Comparison of ENCODE assay signal across 8 cellular contexts in the genomic region with DNA sequence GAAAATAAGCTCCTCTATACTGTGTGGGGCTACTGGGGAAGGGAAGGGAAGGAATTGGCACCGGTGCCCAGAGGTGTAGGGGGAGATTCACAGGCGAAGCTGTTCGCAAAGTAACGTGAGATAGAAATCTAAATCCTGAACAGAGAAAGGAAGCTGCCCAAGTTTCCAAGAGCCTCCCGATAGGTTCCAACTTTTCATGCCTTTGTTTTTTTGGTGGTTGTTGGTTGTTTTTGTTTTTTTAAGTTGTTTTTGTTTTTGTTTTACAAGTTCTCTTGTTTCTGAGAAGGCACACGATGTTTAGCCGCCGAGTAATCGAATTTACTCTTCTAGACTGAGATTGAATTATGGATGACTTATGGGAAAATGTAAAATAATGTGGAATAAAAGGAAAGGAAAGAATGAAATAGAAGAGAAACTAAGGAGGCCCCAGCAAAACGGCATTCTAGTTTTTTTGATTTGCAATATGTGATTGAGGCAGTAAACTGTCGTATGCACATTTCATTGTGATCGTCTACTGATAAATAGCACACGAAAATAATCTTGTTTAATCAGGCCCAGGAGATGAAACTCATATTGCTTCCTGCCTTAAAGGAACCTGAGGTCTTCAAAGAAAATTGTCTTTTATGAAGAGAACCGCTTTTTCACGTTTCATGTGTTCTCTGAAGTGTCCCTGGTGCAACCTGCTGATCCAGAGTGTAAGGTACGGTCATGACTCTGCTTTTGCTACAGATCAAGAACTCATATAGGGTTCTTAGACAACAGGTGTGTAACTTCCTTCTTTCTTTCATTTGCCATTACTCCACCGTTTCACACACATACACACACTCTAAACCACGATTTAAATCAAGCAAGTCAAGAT. TPM values are rescaled to one million over a fixed set of nuclear protein-coding genes. Genes with fewer than 3 reads are reported as not detected.
A peak's percentile ranks its signal among the peaks of the same experiment; 100 is the strongest.
DNase-seq lines count a peak whose midpoint lies in the region; ATAC-seq, FAIRE-seq and TF ChIP-seq lines count a peak whose summit lies in the region.

No MANE protein-coding gene starts in this region.

- peaks cover 20% of the 10 kb centered on the region for H3K27me3 Mint-ChIP-seq in stimulated activated naive CD8-positive, alpha-beta T cell treated with anti-CD3 and anti-CD28 coated beads, Interleukin-15, Interleukin-2, amounts not matched to agents 100 ng/mL and 50 ng/mL, for 24 hours

- dilution Hi-C loops in keratinocyte (cut with MboI; ENCODE audit: extremely low pct_ligation_motif_present, low sequenced_read_pairs): no loop called here

- H3K79me2 ChIP-seq in keratinocyte (ENCODE audit: control insufficient read depth, insufficient read depth, low read length): peaks cover 34% of the 10 kb centered on the region

- H3K4me1 ChIP-seq in BE2C (peaks cover 10% of the 10 kb centered on the region), adipocyte (ENCODE audit: control insufficient read depth, insufficient read depth, low read length) (peaks cover 26% of the 10 kb centered on the region), keratinocyte (ENCODE audit: control insufficient read depth, extremely low read depth, insufficient read depth, low read length) (peaks cover 28% of the 10 kb centered on the region)

- H3K27ac ChIP-seq in keratinocyte (ENCODE audit: control insufficient read depth, insufficient read depth, low read length): peak overlapping the region; percentile 90

- H2AFZ ChIP-seq in keratinocyte (ENCODE audit: control insufficient read depth, low read length): peak overlapping the region; percentile 88

- DNase-seq in BE2C (no peak), HT-29 (ENCODE audit: low spot score) (peak; percentile 75), adipocyte (ENCODE audit: low read depth) (no peak), keratinocyte (ENCODE audit: low read depth, low spot score) (no peak), epidermal melanocyte (ENCODE audit: insufficient read length, low spot score) (no peak), DMS 273 treated with DMSO at 0.1 percent for 48 hours (lab: John Stamatoyannopoulos, UW) (no peak)

- H3K36me3 ChIP-seq in BE2C: no peaks in the 10 kb centered on the region
- no peaks in the 10 kb centered on the region for H3K36me3 ChIP-seq in adipocyte (ENCODE audit: control insufficient read depth, insufficient read depth, low read length, severe bottlenecking)
- no peaks in the 10 kb centered on the region for H3K36me3 ChIP-seq in keratinocyte (ENCODE audit: control insufficient read depth in 2 of 2, extremely low read depth in 1 of 2, insufficient read depth in 2 of 2, low read length in 2 of 2)

- no peaks in the 10 kb centered on the region for H3K27me3 ChIP-seq in BE2C
- H3K27me3 ChIP-seq in adipocyte (replicated peaks; ENCODE audit: control insufficient read depth, insufficient read depth, low read length): no peaks in the 10 kb centered on the region
- H3K27me3 ChIP-seq in keratinocyte (ENCODE audit: control insufficient read depth, extremely low read depth, insufficient read depth, low read length): no peaks in the 10 kb centered on the region

- no peak for ATAC-seq in GM18870 (IDR thresholded peaks at IDR 0.05; ENCODE audit: unreplicated experiment)

- TF ChIP-seq CTCF in BE2C (IDR thresholded peaks at IDR 0.05; ENCODE audit: low read depth, low read length): no peak
- TF ChIP-seq CTCF in keratinocyte (optimal IDR thresholded peaks at IDR 0.05 in 1 of 3, IDR thresholded peaks at IDR 0.05 in 1 of 3, conservative IDR thresholded peaks at IDR 0.05 in 1 of 3; ENCODE audit: extremely low read depth in 1 of 3, insufficient read depth in 2 of 3, low read length in 3 of 3): no peak

- H3K9ac ChIP-seq in adipocyte (ENCODE audit: low read length) (peak overlapping the region; percentile 96), keratinocyte (ENCODE audit: control insufficient read depth, extremely low read depth, insufficient read depth, low read length) (peak overlapping the region; percentile 90)

- H3K4me3 ChIP-seq in BE2C (ENCODE audit: low read depth, low read length) (peak overlapping the region; percentile 88), adipocyte (ENCODE audit: low read length) (peak overlapping the region; percentile 92), keratinocyte (ENCODE audit: control insufficient read depth in 2 of 3, extremely low read depth in 1 of 3, insufficient read depth in 2 of 3, low read depth in 1 of 3, low read length in 3 of 3) (peak overlapping the region; percentile 86 to 88 (median 87))

- H4K20me1 ChIP-seq in keratinocyte (ENCODE audit: control insufficient read depth, extremely low read depth, insufficient read depth, low read length): peaks cover 3% of the 10 kb centered on the region

- peak; percentile 20 for FAIRE-seq in keratinocyte (lab: Jason Lieb, UNC)

- H3K4me2 ChIP-seq in keratinocyte (ENCODE audit: control insufficient read depth, extremely low read depth, insufficient read depth, low read depth, low read length): peak overlapping the region; percentile 96

- H3K9me3 ChIP-seq in BE2C: no peaks in the 10 kb centered on the region
- H3K9me3 ChIP-seq in adipocyte (ENCODE audit: control insufficient read depth, low read length): no peaks in the 10 kb centered on the region
- H3K9me3 ChIP-seq in keratinocyte (ENCODE audit: control insufficient read depth, low read depth, low read length): no peaks in the 10 kb centered on the region

- H3K4me3 Mint-ChIP-seq in stimulated activated naive CD8-positive, alpha-beta T cell treated with anti-CD3 and anti-CD28 coated beads, Interleukin-15, Interleukin-2, amounts not matched to agents 100 ng/mL and 50 ng/mL, for 24 hours: peak overlapping the region; percentile 92

- H3K4me1 Mint-ChIP-seq in stimulated activated naive CD8-positive, alpha-beta T cell treated with anti-CD3 and anti-CD28 coated beads, Interleukin-15, Interleukin-2, amounts not matched to agents 100 ng/mL and 50 ng/mL, for 24 hours (ENCODE audit: low read depth): peaks cover 49% of the 10 kb centered on the region

- H3K9me3 Mint-ChIP-seq in stimulated activated naive CD8-positive, alpha-beta T cell treated with anti-CD3 and anti-CD28 coated beads, Interleukin-15, Interleukin-2, amounts not matched to agents 100 ng/mL and 50 ng/mL, for 24 hours: no peaks in the 10 kb centered on the region

- H3K36me3 Mint-ChIP-seq in stimulated activated naive CD8-positive, alpha-beta T cell treated with anti-CD3 and anti-CD28 coated beads, Interleukin-15, Interleukin-2, amounts not matched to agents 100 ng/mL and 50 ng/mL, for 24 hours (ENCODE audit: low read depth): peaks cover 8% of the 10 kb centered on the region

- H3K9me1 ChIP-seq in keratinocyte (ENCODE audit: control insufficient read depth, extremely low read depth, insufficient read depth, low read length): no peaks in the 10 kb centered on the region

- H3K27ac Mint-ChIP-seq in stimulated activated naive CD8-positive, alpha-beta T cell treated with anti-CD3 and anti-CD28 coated beads, Interleukin-15, Interleukin-2, amounts not matched to agents 100 ng/mL and 50 ng/mL, for 24 hours: peak overlapping the region; percentile 81

RNA-seq across cellular contexts. Expression of gene GNAQ, which starts 1.2 kb away (rescaled TPM):
- 13.8 TPM for polyA plus RNA-seq in BE2C (2012; ENCODE audit: insufficient read depth, insufficient read length, low read depth)
- 6.7 and 7.7 TPM in 2 replicates for total RNA-seq in HT-29 (2014; rRNA removed; shearing (Covaris generic))
- polyA plus RNA-seq in keratinocyte: 47.3 to 64.3 TPM (median 54.6 TPM) in 3 replicates
- polyA plus RNA-seq in keratinocyte (2011; ENCODE audit: low read depth): 10.2 TPM
- polyA plus RNA-seq in keratinocyte (2011; cell fraction: cytosol; rRNA removed): 66.9 and 119 TPM in 2 replicates
- 90.1 and 105 TPM in 2 replicates for polyA plus RNA-seq in keratinocyte (2011; cell fraction: nucleus; rRNA removed)
- 16.3 and 33.8 TPM in 2 replicates for polyA plus RNA-seq in keratinocyte (2012; ENCODE audit: low replicate concordance)
- polyA minus RNA-seq in keratinocyte: 19.6 to 213 TPM (median 101 TPM) in 3 replicates
- 31.7 TPM for polyA minus RNA-seq in keratinocyte (2011; cell fraction: cytosol; rRNA and poly(A)+ RNA removed)
- polyA minus RNA-seq in keratinocyte (2011; cell fraction: nucleus; rRNA and poly(A)+ RNA removed): 28.4 and 76.1 TPM in 2 replicates
